In genomic region chr4:72179342-72179741, GRCh38 we compare ENCODE assay signal across 3 cellular contexts.
TF ChIP-seq lines count a peak whose summit lies in the region.

No MANE protein-coding gene starts in this region.

TF ChIP-seq in HepG2, 621 proteins besides CTCF, POLR2A, EP300 and RAD21:
- TF ChIP-seq ATF7 (IDR thresholded peaks at IDR 0.05) = peak; percentile 95
- no peak for TF ChIP-seq ATF7 (CRISPR knock-in tag; IDR thresholded peaks at IDR 0.05)
- no peak for TF ChIP-seq ATAD3A (CRISPR knock-in tag; IDR thresholded peaks at IDR 0.05)

TF ChIP-seq in GM12878, 131 proteins besides CTCF, POLR2A, EP300 and RAD21:
- TF ChIP-seq FOXM1 (IDR thresholded peaks at IDR 0.05; ENCODE audit: low read depth, low read length) = no peak
- TF ChIP-seq TCF3 (IDR thresholded peaks at IDR 0.05; ENCODE audit: borderline replicate concordance, insufficient read depth, low read depth, low read length) = no peak
- TF ChIP-seq, protein P1, sequence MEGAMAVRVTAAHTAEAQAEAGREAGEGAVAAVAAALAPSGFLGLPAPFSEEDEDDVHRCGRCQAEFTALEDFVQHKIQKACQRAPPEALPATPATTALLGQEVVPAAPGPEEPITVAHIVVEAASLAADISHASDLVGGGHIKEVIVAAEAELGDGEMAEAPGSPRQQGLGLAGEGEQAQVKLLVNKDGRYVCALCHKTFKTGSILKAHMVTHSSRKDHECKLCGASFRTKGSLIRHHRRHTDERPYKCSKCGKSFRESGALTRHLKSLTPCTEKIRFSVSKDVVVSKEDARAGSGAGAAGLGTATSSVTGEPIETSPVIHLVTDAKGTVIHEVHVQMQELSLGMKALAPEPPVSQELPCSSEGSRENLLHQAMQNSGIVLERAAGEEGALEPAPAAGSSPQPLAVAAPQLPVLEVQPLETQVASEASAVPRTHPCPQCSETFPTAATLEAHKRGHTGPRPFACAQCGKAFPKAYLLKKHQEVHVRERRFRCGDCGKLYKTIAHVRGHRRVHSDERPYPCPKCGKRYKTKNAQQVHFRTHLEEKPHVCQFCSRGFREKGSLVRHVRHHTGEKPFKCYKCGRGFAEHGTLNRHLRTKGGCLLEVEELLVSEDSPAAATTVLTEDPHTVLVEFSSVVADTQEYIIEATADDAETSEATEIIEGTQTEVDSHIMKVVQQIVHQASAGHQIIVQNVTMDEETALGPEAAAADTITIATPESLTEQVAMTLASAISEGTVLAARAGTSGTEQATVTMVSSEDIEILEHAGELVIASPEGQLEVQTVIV (IDR thresholded peaks at IDR 0.05; ENCODE audit: borderline replicate concordance, partially characterized antibody) = no peak
- TF ChIP-seq ATF7 (IDR thresholded peaks at IDR 0.05; ENCODE audit: low read depth) = 0 out of 2 replicates have a peak, but pooled peaks have one; percentile 29
- no peak for TF ChIP-seq SUZ12 (IDR thresholded peaks at IDR 0.05; ENCODE audit: unreplicated experiment)
- TF ChIP-seq SIX5 (IDR thresholded peaks at IDR 0.05; ENCODE audit: low read depth, low read length, severe bottlenecking) = no peak

TF ChIP-seq in K562, 482 proteins besides CTCF, POLR2A, EP300 and RAD21:
- TF ChIP-seq NFATC3 (IDR thresholded peaks at IDR 0.05) (no peak), ATF7 (IDR thresholded peaks at IDR 0.05) (peak; percentile 18; the same call in 1 of the 2 replicates)
- TF ChIP-seq, protein P2, sequence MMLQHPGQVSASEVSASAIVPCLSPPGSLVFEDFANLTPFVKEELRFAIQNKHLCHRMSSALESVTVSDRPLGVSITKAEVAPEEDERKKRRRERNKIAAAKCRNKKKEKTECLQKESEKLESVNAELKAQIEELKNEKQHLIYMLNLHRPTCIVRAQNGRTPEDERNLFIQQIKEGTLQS (IDR thresholded peaks at IDR 0.05) = peak; percentile 54
- TF ChIP-seq, protein P2 (CRISPR knock-in tag; conservative IDR thresholded peaks at IDR 0.05) = no peak
